ENCODE assay signal across 8 cellular contexts in genomic region chr20:16518068-16518783, GRCh38. TPM values are rescaled to one million over a fixed set of nuclear protein-coding genes. Genes with fewer than 3 reads are reported as not detected.
DNase-seq lines count a peak whose midpoint lies in the region; ATAC-seq and TF ChIP-seq lines count a peak whose summit lies in the region.

No MANE protein-coding gene starts in this region.

- no peaks in the 10 kb centered on the region for H3K4me1 ChIP-seq in ascending aorta
- no peaks in the 10 kb centered on the region for H3K4me1 ChIP-seq in thoracic aorta (ENCODE audit: control insufficient read depth in 1 of 2, low read depth in 2 of 2)

- H3K4me3 ChIP-seq in ascending aorta (no peak overlapping the region), thoracic aorta (no peak overlapping the region)

- no peak overlapping the region for H3K27ac ChIP-seq in ascending aorta
- no peak overlapping the region for H3K27ac ChIP-seq in thoracic aorta

- H3K9me3 ChIP-seq in ascending aorta (no peaks in the 10 kb centered on the region), thoracic aorta (no peaks in the 10 kb centered on the region)

- H3K27me3 ChIP-seq in ascending aorta: no peaks in the 10 kb centered on the region
- H3K27me3 ChIP-seq in thoracic aorta (replicated peaks; ENCODE audit: insufficient read depth): no peaks in the 10 kb centered on the region

- intact Hi-C loops in ascending aorta (cut with DNase I): loop anchor here (2.0 kb wide), 1 partner anchor 243 kb away; no protein-coding TSS in a partner anchor

- DNase-seq in D341Med (ENCODE audit: low spot score): peak; percentile 80
- DNase-seq in H4 (ENCODE audit: low spot score): peak; percentile 40
- DNase-seq in NCI-H446 (lab: John Stamatoyannopoulos, UW): peak; percentile 71 to 84
- no peak for DNase-seq in ascending aorta (ENCODE audit: low spot score in 2 of 2)
- peak; percentile 82 for DNase-seq in iPS-NIHi11 (ENCODE audit: low spot score)
- no peak for DNase-seq in thoracic aorta (ENCODE audit: low spot score)
- no peak for DNase-seq in GDM1 (lab: John Stamatoyannopoulos, UW)

- TF ChIP-seq CTCF in ascending aorta (IDR thresholded peaks at IDR 0.05): peak in 2 of 3 experiments; percentile 27 to 40
- peak; percentile 30 for TF ChIP-seq CTCF in thoracic aorta (IDR thresholded peaks at IDR 0.05)

- peaks cover 0 to 5% of the 10 kb centered on the region in 2 donors for H3K36me3 ChIP-seq in ascending aorta
- no peaks in the 10 kb centered on the region for H3K36me3 ChIP-seq in thoracic aorta

- ATAC-seq in thoracic aorta (ENCODE audit: insufficient number of reproducible peaks, low FRiP score, low read depth): no peak
- ATAC-seq in HG03175 (IDR thresholded peaks at IDR 0.05; ENCODE audit: unreplicated experiment): no peak

RNA-seq across cellular contexts. Expression of gene KIF16B, which starts 55.0 kb away (rescaled TPM):
- 5.0 and 7.4 TPM in 2 replicates for total RNA-seq in H4 (2014; rRNA removed; shearing (Covaris generic))
- 6.3 TPM for total RNA-seq in ascending aorta
- 10 to 100 TPM; 16.5 to 21.3 TPM for total RNA-seq in thoracic aorta

Comparison
In these comparisons a context has a peak if more than half of its experiments do, and no peak if none do; other contexts are left out.
1. DNase-seq: peak in D341Med (single experiment), H4 (single experiment), NCI-H446 (2 of 2) and iPS-NIHi11 (single experiment); none in ascending aorta (0 of 2), thoracic aorta (single experiment) and GDM1 (single experiment).